In genomic region chr19:17021328-17021727, GRCh38 we compare ENCODE assay signal across 13 cellular contexts.
"Had no signal": no experiment of that assay in that cellular context is flagged by ENCODE, and none has a peak within 500 bp of the region (broad histone marks: within the 10 kb centered on the region; RNA-seq: fewer than 3 reads in every experiment).

No MANE protein-coding gene starts in this region.

- H2AFZ ChIP-seq: parathyroid adenoma had no signal

- H3K9me3 ChIP-seq: colonic mucosa had no signal

- H3K9ac ChIP-seq: parathyroid adenoma had no signal

- DNase-seq: activated CD4-positive, alpha-beta T cell treated with anti-CD3 and anti-CD28 coated beads, Interleukin-2, amount 50 U/mL, for 1 hour; activated CD8-positive, alpha-beta memory T cell treated with anti-CD3 and anti-CD28 coated beads, Interleukin-2, amount 50 U/mL, for 4 hours; activated naive CD4-positive, alpha-beta T cell treated with anti-CD3 and anti-CD28 coated beads, Interleukin-2, amount 10 ng/mL, durations not matched to agents 7 days and 5 days; activated naive CD8-positive, alpha-beta T cell treated with anti-CD3 and anti-CD28 coated beads, Interleukin-2, amount 50 U/mL, for 24 hours; activated T-cell treated with anti-CD3 and anti-CD28 coated beads, Interleukin-2, amount 50 U/mL, for 4 hours; colonic mucosa; foreskin fibroblast; natural killer cell; sigmoid colon; spleen; stimulated activated naive CD8-positive, alpha-beta T cell treated with anti-CD3 and anti-CD28 coated beads, Interleukin-15, Interleukin-2, amounts not matched to agents 100 U/mL and 50 U/mL, for 24 hours; T1000 had no signal

- H3K79me2 ChIP-seq: parathyroid adenoma had no signal

- H3K27ac ChIP-seq: colonic mucosa, parathyroid adenoma, sigmoid colon had no signal

- H3K36me3 ChIP-seq: colonic mucosa, sigmoid colon, spleen had no signal

- H3K4me3 ChIP-seq: colonic mucosa, sigmoid colon, spleen had no signal

- H3K4me1 ChIP-seq: colonic mucosa, parathyroid adenoma had no signal
